12 cellular contexts compared by ENCODE assay signal in the genomic region with DNA sequence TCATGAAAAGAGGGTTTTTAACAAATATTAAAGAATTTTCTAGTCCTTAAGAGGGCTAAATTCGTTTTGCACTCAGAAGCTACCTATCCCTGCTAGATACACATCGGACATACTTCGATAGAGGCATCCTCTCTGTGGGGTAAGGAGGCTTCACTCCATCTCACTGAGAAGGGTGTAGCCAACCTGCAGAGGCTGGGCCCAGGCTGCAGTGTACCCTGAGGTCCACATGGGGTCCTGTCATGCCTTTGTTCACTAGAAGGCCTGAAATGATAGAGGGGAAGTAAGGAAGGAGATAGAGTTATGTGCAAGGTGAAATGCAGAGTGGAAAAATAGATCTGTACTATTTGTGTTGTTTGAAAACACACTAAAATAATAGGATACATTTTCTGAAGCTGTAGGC. TPM values are rescaled to one million over a fixed set of nuclear protein-coding genes. Genes with fewer than 3 reads are reported as not detected.
DNase-seq lines count a peak whose midpoint lies in the region; ATAC-seq and TF ChIP-seq lines count a peak whose summit lies in the region.
"Had no signal": no experiment of that assay in that cellular context is flagged by ENCODE, and none has a peak within 500 bp of the region (broad histone marks: within the 10 kb centered on the region; RNA-seq: fewer than 3 reads in every experiment).

No MANE protein-coding gene starts in this region.

- no peaks in the 10 kb centered on the region for H3K36me3 Mint-ChIP-seq in natural killer cell treated with Interleukin-12 subunit alpha and Interleukin-12 subunit beta and Interleukin-15 and Interleukin-18, amount 100 ng/mL, for 72 hours

- no peaks in the 10 kb centered on the region for H3K9me2 ChIP-seq in hepatocyte (replicated peaks; ENCODE audit: insufficient read depth)

- no peaks in the 10 kb centered on the region for H3K4me1 Mint-ChIP-seq in natural killer cell treated with Interleukin-12 subunit alpha and Interleukin-12 subunit beta and Interleukin-15 and Interleukin-18, amount 100 ng/mL, for 72 hours (ENCODE audit: low read depth in 2 of 2)
- H3K4me1 Mint-ChIP-seq: activated naive CD4-positive, alpha-beta T cell treated with anti-CD3 and anti-CD28 coated beads, Interleukin-2, amount 50 U/mL, for 24 hours had no signal

- TF ChIP-seq CTCF in GM12864 (IDR thresholded peaks at IDR 0.05; ENCODE audit: low read depth, low read length, missing control alignments): peak; percentile 48
- TF ChIP-seq CTCF in hepatocyte (IDR thresholded peaks at IDR 0.05; ENCODE audit: poor library complexity): no peak

- no peak overlapping the region for H3K27ac Mint-ChIP-seq in natural killer cell treated with Interleukin-12 subunit alpha and Interleukin-12 subunit beta and Interleukin-15 and Interleukin-18, amount 100 ng/mL, for 72 hours
- H3K27ac Mint-ChIP-seq: activated naive CD4-positive, alpha-beta T cell treated with anti-CD3 and anti-CD28 coated beads, Interleukin-2, amount 50 U/mL, for 24 hours had no signal

- no peak overlapping the region for H3K4me3 Mint-ChIP-seq in natural killer cell treated with Interleukin-12 subunit alpha and Interleukin-12 subunit beta and Interleukin-15 and Interleukin-18, amount 100 ng/mL, for 72 hours
- H3K4me3 Mint-ChIP-seq: activated naive CD4-positive, alpha-beta T cell treated with anti-CD3 and anti-CD28 coated beads, Interleukin-2, amount 50 U/mL, for 24 hours had no signal

- no peak for DNase-seq in GM12864 (ENCODE audit: low read depth)
- peak; percentile 14 for DNase-seq in NCI-H69 (lab: John Stamatoyannopoulos, UW)
- peak; percentile 30 for DNase-seq in germinal center (ENCODE audit: low spot score)
- no peak for DNase-seq in NCI-H2029 treated with DMSO at 0.1 percent for 48 hours (lab: John Stamatoyannopoulos, UW)
- DNase-seq in GOT3 (lab: John Stamatoyannopoulos, UW): no peak
- DNase-seq in natural killer cell treated with Interleukin-12 subunit alpha and Interleukin-12 subunit beta and Interleukin-15 and Interleukin-18, amount 100 ng/mL, for 72 hours (ENCODE audit: low spot score): no peak
- no peak for DNase-seq in hepatocyte (ENCODE audit: low spot score)
- DNase-seq: effector CD4-positive, alpha-beta T cell; NCI-H748 treated with DMSO at 0.1 percent for 48 hours had no signal

- 71% methylated on average over 3 of the region's 3 CpGs for WGBS in hepatocyte (ENCODE audit: low lambda C conversion rate, missing lambda C conversion rate)

- H3K4me2 ChIP-seq in hepatocyte: no peak overlapping the region

- H3K36me3 ChIP-seq in hepatocyte (replicated peaks; ENCODE audit: insufficient read depth, low read depth): no peaks in the 10 kb centered on the region

- no peaks in the 10 kb centered on the region for H4K20me1 ChIP-seq in hepatocyte (ENCODE audit: insufficient read depth, poor library complexity, severe bottlenecking)

- no peaks in the 10 kb centered on the region for H3K4me1 ChIP-seq in hepatocyte (ENCODE audit: insufficient read depth)

- peaks cover 8% of the 10 kb centered on the region for H3K27me3 ChIP-seq in hepatocyte

- no peak overlapping the region for H2AFZ ChIP-seq in hepatocyte

- no peaks in the 10 kb centered on the region for H3K9me3 ChIP-seq in hepatocyte (ENCODE audit: low read depth)
- H3K9me3 ChIP-seq: thoracic aorta had no signal

- peak; percentile 64 for ATAC-seq in GM19438 (IDR thresholded peaks at IDR 0.05; ENCODE audit: low read depth, unreplicated experiment)
- no peak for ATAC-seq in natural killer cell treated with Interleukin-12 subunit alpha and Interleukin-12 subunit beta and Interleukin-15 and Interleukin-18, amount 100 ng/mL, for 72 hours

- H3K27me3 Mint-ChIP-seq in natural killer cell treated with Interleukin-12 subunit alpha and Interleukin-12 subunit beta and Interleukin-15 and Interleukin-18, amount 100 ng/mL, for 72 hours: peaks cover 0 to 3% of the 10 kb centered on the region in 2 donors
- H3K27me3 Mint-ChIP-seq: activated naive CD4-positive, alpha-beta T cell treated with anti-CD3 and anti-CD28 coated beads, Interleukin-2, amount 50 U/mL, for 24 hours had no signal

- H3K9me3 Mint-ChIP-seq in natural killer cell treated with Interleukin-12 subunit alpha and Interleukin-12 subunit beta and Interleukin-15 and Interleukin-18, amount 100 ng/mL, for 72 hours: no peaks in the 10 kb centered on the region
- H3K9me3 Mint-ChIP-seq: activated naive CD4-positive, alpha-beta T cell treated with anti-CD3 and anti-CD28 coated beads, Interleukin-2, amount 50 U/mL, for 24 hours had no signal

- H3K4me3 ChIP-seq in GM12864 (ENCODE audit: low read depth, low read length) (no peak overlapping the region), hepatocyte (no peak overlapping the region)
- H3K4me3 ChIP-seq: thoracic aorta had no signal

- H3K27ac ChIP-seq in hepatocyte: no peak overlapping the region
- H3K27ac ChIP-seq: thoracic aorta had no signal

- H3K79me2 ChIP-seq in hepatocyte: no peaks in the 10 kb centered on the region

RNA-seq across cellular contexts. Expression of a gene that starts 45.6 kb away (rescaled TPM):
- 1 to 10 TPM; 1.8 to 9.1 TPM for total RNA-seq in natural killer cell treated with Interleukin-12 subunit alpha and Interleukin-12 subunit beta and Interleukin-15 and Interleukin-18, amount 100 ng/mL, for 72 hours
- 0.30 and 0.32 TPM in 2 replicates for total RNA-seq in hepatocyte
- 0.65 and 0.91 TPM in 2 replicates for polyA plus RNA-seq in hepatocyte

Comparison
In these comparisons a context has a peak if more than half of its experiments do, and no peak if none do; other contexts are left out.
1. DNase-seq: peak in NCI-H69 (single experiment) and germinal center (single experiment); none in GM12864 (single experiment), NCI-H2029 treated with DMSO at 0.1 percent for 48 hours (single experiment), GOT3 (single experiment), natural killer cell treated with Interleukin-12 subunit alpha and Interleukin-12 subunit beta and Interleukin-15 and Interleukin-18, amount 100 ng/mL, for 72 hours (single experiment) and hepatocyte (single experiment).